ENCODE assay signal across 2 cellular contexts in the genomic region with DNA sequence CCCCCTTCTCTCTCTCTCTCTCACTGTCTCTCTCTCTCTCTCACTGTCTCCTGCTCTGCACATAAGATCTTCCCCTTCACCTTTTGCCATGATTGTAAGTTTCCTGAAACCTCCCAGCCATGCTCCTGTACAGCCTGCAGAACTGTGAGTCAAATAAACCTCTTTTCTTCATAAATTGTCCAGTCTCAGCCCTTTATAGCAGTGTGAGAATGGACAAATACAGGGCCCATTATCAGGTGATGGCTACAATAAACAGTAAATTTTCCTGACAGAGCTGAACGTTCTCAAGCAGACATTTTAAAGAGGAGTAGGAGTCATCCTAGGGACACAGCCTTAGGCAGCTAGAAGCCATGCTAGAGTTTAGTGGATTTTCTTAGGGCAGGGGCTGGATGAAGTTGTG.
TF ChIP-seq lines count a peak whose summit lies in the region.

No MANE protein-coding gene starts in this region.

TF ChIP-seq in GM23338, 12 proteins besides CTCF, POLR2A, EP300 and RAD21:
- TF ChIP-seq ZNF114 (CRISPR knock-in tag; IDR thresholded peaks at IDR 0.05) (no peak), EZH2 (IDR thresholded peaks at IDR 0.05; ENCODE audit: low read depth, unreplicated experiment) (no peak), ZNF331 (CRISPR knock-in tag; IDR thresholded peaks at IDR 0.05; ENCODE audit: low read depth) (no peak), NANOG (IDR thresholded peaks at IDR 0.05; ENCODE audit: borderline replicate concordance) (no peak), REST (IDR thresholded peaks at IDR 0.05; ENCODE audit: unreplicated experiment) (no peak), STAT1 (IDR thresholded peaks at IDR 0.05; ENCODE audit: unreplicated experiment) (no peak), EZH2phosphoT487 (IDR thresholded peaks at IDR 0.05; ENCODE audit: unreplicated experiment) (no peak), ETS1 (IDR thresholded peaks at IDR 0.05) (no peak), POLR2AphosphoS5 (IDR thresholded peaks at IDR 0.05; ENCODE audit: low read depth) (no peak), CREB1 (CRISPR knock-in tag; IDR thresholded peaks at IDR 0.05; ENCODE audit: low read depth) (no peak), JUNB (IDR thresholded peaks at IDR 0.05; ENCODE audit: unreplicated experiment) (no peak)

TF ChIP-seq in K562, 482 proteins besides CTCF, POLR2A, EP300 and RAD21:
- TF ChIP-seq ZNF766 (CRISPR knock-in tag; conservative IDR thresholded peaks at IDR 0.05), result peak; percentile 93
- TF ChIP-seq, protein P1, sequence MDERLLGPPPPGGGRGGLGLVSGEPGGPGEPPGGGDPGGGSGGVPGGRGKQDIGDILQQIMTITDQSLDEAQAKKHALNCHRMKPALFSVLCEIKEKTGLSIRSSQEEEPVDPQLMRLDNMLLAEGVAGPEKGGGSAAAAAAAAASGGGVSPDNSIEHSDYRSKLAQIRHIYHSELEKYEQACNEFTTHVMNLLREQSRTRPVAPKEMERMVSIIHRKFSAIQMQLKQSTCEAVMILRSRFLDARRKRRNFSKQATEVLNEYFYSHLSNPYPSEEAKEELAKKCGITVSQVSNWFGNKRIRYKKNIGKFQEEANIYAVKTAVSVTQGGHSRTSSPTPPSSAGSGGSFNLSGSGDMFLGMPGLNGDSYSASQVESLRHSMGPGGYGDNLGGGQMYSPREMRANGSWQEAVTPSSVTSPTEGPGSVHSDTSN (CRISPR knock-in tag; IDR thresholded peaks at IDR 0.05; ENCODE audit: low read depth), result no peak
- TF ChIP-seq, protein P1 (tag; conservative IDR thresholded peaks at IDR 0.05; ENCODE audit: low read depth), result 0 out of 2 replicates have a peak, but pooled peaks have one; percentile 20
- TF ChIP-seq ZNF436 (CRISPR knock-in tag; IDR thresholded peaks at IDR 0.05), result no peak
- peak; percentile 80 for TF ChIP-seq ZNF134 (CRISPR knock-in tag; conservative IDR thresholded peaks at IDR 0.05)
- TF ChIP-seq MEIS2 (IDR thresholded peaks at IDR 0.05; ENCODE audit: partially characterized antibody), result peak; percentile 52
- no peak for TF ChIP-seq BDP1 (IDR thresholded peaks at IDR 0.05; ENCODE audit: insufficient read depth, insufficient read length)
